20 cellular contexts compared by ENCODE assay signal in genomic region chr7:23721456-23721855, GRCh38. TPM values are rescaled to one million over a fixed set of nuclear protein-coding genes. Genes with fewer than 3 reads are reported as not detected.
"Had no signal": no experiment of that assay in that cellular context is flagged by ENCODE, and none has a peak within 500 bp of the region (broad histone marks: within the 10 kb centered on the region; RNA-seq: fewer than 3 reads in every experiment).

No MANE protein-coding gene starts in this region.

- H3K4me3 ChIP-seq: colonic mucosa, stomach, thoracic aorta had no signal

- H3K4me1 ChIP-seq: colonic mucosa, stomach had no signal

- H3K36me3 ChIP-seq: colonic mucosa, stomach, thoracic aorta had no signal

- ATAC-seq: left colon, left ventricle myocardium superior, natural killer cell, sciatic nerve had no signal

- H3K27me3 ChIP-seq: colonic mucosa, stomach had no signal

- H3K27ac ChIP-seq: colonic mucosa, stomach, thoracic aorta had no signal

- DNase-seq: colonic mucosa; dermis blood vessel endothelial cell; effector CD4-positive, alpha-beta T cell; endodermal cell; erythroblast; foreskin melanocyte; head of caudate nucleus; hippocampal formation; left colon; left ventricle myocardium superior; natural killer cell; posterior cingulate gyrus; stimulated activated CD4-positive, alpha-beta T cell treated with anti-CD3 and anti-CD28 coated beads, Interleukin-2, amount 100 ng/mL, for 24 hours; stimulated activated CD4-positive, alpha-beta T cell treated with anti-CD3 and anti-CD28 coated beads, Interleukin-4, amount 100 ng/mL, for 4 hours; stimulated activated naive CD4-positive, alpha-beta T cell; stomach; substantia nigra had no signal

RNA-seq across cellular contexts. Expression of gene STK31, which starts 11.4 kb away (rescaled TPM):
- polyA plus RNA-seq: endothelial cell of umbilical vein had no signal
